Comparison of ENCODE assay signal across 7 cellular contexts in genomic region chr3:8629151-8630021, GRCh38. TPM values are rescaled to one million over a fixed set of nuclear protein-coding genes. Genes with fewer than 3 reads are reported as not detected.
A peak's percentile ranks its signal among the peaks of the same experiment; 100 is the strongest.
DNase-seq lines count a peak whose midpoint lies in the region; ATAC-seq, FAIRE-seq and TF ChIP-seq lines count a peak whose summit lies in the region.

No MANE protein-coding gene starts in this region.

- H3K27me3 Mint-ChIP-seq in T-helper 2 cell treated with Interferon-gamma antibody and Interleukin-4, amounts not matched to agents 5 μg/mL and 100 μg/mL, for 36 hours (ENCODE audit: low read depth): peaks cover 15% of the 10 kb centered on the region

- CTCF ChIA-PET in endothelial cell of umbilical vein (lab: Charles Lee): interaction anchor here (0.7 to 1.5 kb wide), 4 partner anchors 34 to 305 kb away, joined by 3 to 7 read pairs (median 4); no protein-coding TSS in a partner anchor

- no peaks in the 10 kb centered on the region for H4K20me1 ChIP-seq in endothelial cell of umbilical vein (replicated peaks; ENCODE audit: control insufficient read depth, extremely low read depth, insufficient read depth, low read length)

- H3K4me1 Mint-ChIP-seq in T-helper 2 cell treated with Interferon-gamma antibody and Interleukin-4, amounts not matched to agents 5 μg/mL and 100 μg/mL, for 36 hours (ENCODE audit: low read depth): peaks cover 6% of the 10 kb centered on the region

- H3K4me3 Mint-ChIP-seq in T-helper 2 cell treated with Interferon-gamma antibody and Interleukin-4, amounts not matched to agents 5 μg/mL and 100 μg/mL, for 36 hours: peak overlapping the region; percentile 54

- intact Hi-C loops in endothelial cell of umbilical vein (cut with micrococcal nuclease): no loop called here
- intact Hi-C loops in sigmoid colon (cut with DNase I): no loop called here
- intact Hi-C loops in ovary (cut with DNase I): no loop called here

- no peak overlapping the region for H3K9ac ChIP-seq in endothelial cell of umbilical vein (replicated peaks; ENCODE audit: extremely low read depth, insufficient read depth, low read length)

- TF ChIP-seq CTCF in endothelial cell of umbilical vein (IDR thresholded peaks at IDR 0.05; ENCODE audit: extremely low read depth in 1 of 2, insufficient read depth in 1 of 2, low read depth in 1 of 2, low read length in 2 of 2) (no peak), sigmoid colon (IDR thresholded peaks at IDR 0.05) (no peak), ovary (IDR thresholded peaks at IDR 0.05) (no peak)

- H2AFZ ChIP-seq in endothelial cell of umbilical vein (ENCODE audit: low read depth, low read length): peak overlapping the region; percentile 26

- H3K4me1 ChIP-seq in endothelial cell of umbilical vein (ENCODE audit: control insufficient read depth, extremely low read depth, insufficient read depth, low read length) (no peaks in the 10 kb centered on the region), sigmoid colon (no peaks in the 10 kb centered on the region), ovary (ENCODE audit: insufficient read depth) (no peaks in the 10 kb centered on the region)

- dilution Hi-C loops in endothelial cell of umbilical vein (cut with MboI; ENCODE audit: extremely low pct_ligation_motif_present, low sequenced_read_pairs): no loop called here

- TF ChIP-seq POLR2A in endothelial cell of umbilical vein (IDR thresholded peaks at IDR 0.05; ENCODE audit: low read depth, low read length) (no peak), sigmoid colon (IDR thresholded peaks at IDR 0.05) (no peak), ovary (IDR thresholded peaks at IDR 0.05) (no peak)

- H3K4me2 ChIP-seq in endothelial cell of umbilical vein (ENCODE audit: insufficient read depth, low read length): no peak overlapping the region

- H3K36me3 Mint-ChIP-seq in T-helper 2 cell treated with Interferon-gamma antibody and Interleukin-4, amounts not matched to agents 5 μg/mL and 100 μg/mL, for 36 hours (ENCODE audit: low read depth): no peaks in the 10 kb centered on the region

- H3K9me1 ChIP-seq in endothelial cell of umbilical vein (replicated peaks; ENCODE audit: control insufficient read depth, extremely low read depth, insufficient read depth, low read length): no peaks in the 10 kb centered on the region

- TF ChIP-seq EP300 in sigmoid colon (IDR thresholded peaks at IDR 0.05) (no peak), ovary (IDR thresholded peaks at IDR 0.05) (no peak)

- POLR2A ChIA-PET in endothelial cell of umbilical vein (lab: Charles Lee): no interaction called here

- no TSS peak for BruUV-seq in endothelial cell of umbilical vein (replicated peaks; lab: Mats Ljungman, UMichigan)

- ATAC-seq in GM18520 (IDR thresholded peaks at IDR 0.05; ENCODE audit: unreplicated experiment): peak; percentile 70
- peak; percentile 68 for ATAC-seq in HG03039 (IDR thresholded peaks at IDR 0.05; ENCODE audit: unreplicated experiment)

- H3K79me2 ChIP-seq in endothelial cell of umbilical vein (ENCODE audit: control insufficient read depth, insufficient read depth, low read length): no peaks in the 10 kb centered on the region

- H3K36me3 ChIP-seq in endothelial cell of umbilical vein (ENCODE audit: control insufficient read depth in 2 of 2, extremely low read depth in 1 of 2, insufficient read depth in 2 of 2, low read length in 2 of 2) (no peaks in the 10 kb centered on the region), sigmoid colon (no peaks in the 10 kb centered on the region), ovary (no peaks in the 10 kb centered on the region)

- H3K9me3 Mint-ChIP-seq in T-helper 2 cell treated with Interferon-gamma antibody and Interleukin-4, amounts not matched to agents 5 μg/mL and 100 μg/mL, for 36 hours: no peaks in the 10 kb centered on the region

- H3K27me3 ChIP-seq in endothelial cell of umbilical vein (ENCODE audit: control insufficient read depth in 2 of 2, insufficient read depth in 2 of 2, low read length in 2 of 2) (no peaks in the 10 kb centered on the region), sigmoid colon (no peaks in the 10 kb centered on the region), ovary (no peaks in the 10 kb centered on the region)

- H3K4me3 ChIP-seq in endothelial cell of umbilical vein (replicated peaks in 1 of 3; ENCODE audit: insufficient read depth in 1 of 3, low read depth in 1 of 3, low read length in 3 of 3): no peak overlapping the region
- no peak overlapping the region for H3K4me3 ChIP-seq in sigmoid colon
- no peak overlapping the region for H3K4me3 ChIP-seq in ovary

- no peak overlapping the region for H3K27ac Mint-ChIP-seq in T-helper 2 cell treated with Interferon-gamma antibody and Interleukin-4, amounts not matched to agents 5 μg/mL and 100 μg/mL, for 36 hours

- DNase-seq in T-helper 2 cell treated with Interferon-gamma antibody and Interleukin-4, amounts not matched to agents 5 μg/mL and 100 μg/mL, for 36 hours (ENCODE audit: low spot score): peak; percentile 68
- DNase-seq in endothelial cell of umbilical vein (ENCODE audit: low read depth, low spot score) (peak; percentile 45), sigmoid colon (peak; percentile 71), ovary (no peak), NCI-H1930 (lab: John Stamatoyannopoulos, UW) (no peak)

- peak; percentile 33 for FAIRE-seq in endothelial cell of umbilical vein (lab: Jason Lieb, UNC)

- H3K27ac ChIP-seq in endothelial cell of umbilical vein (ENCODE audit: insufficient read depth, low read depth, low read length) (no peak overlapping the region), sigmoid colon (no peak overlapping the region), ovary (no peak overlapping the region)

- no peaks in the 10 kb centered on the region for H3K9me3 ChIP-seq in endothelial cell of umbilical vein (replicated peaks; ENCODE audit: control insufficient read depth, insufficient read depth, low read length)
- no peaks in the 10 kb centered on the region for H3K9me3 ChIP-seq in sigmoid colon
- no peaks in the 10 kb centered on the region for H3K9me3 ChIP-seq in ovary

- 34 to 76% methylated on average over 16 of the region's 16 CpGs for WGBS in sigmoid colon, 2 donors
- WGBS in ovary, 3 donors: 77 to 86% (median 83%) methylated on average over 16 of the region's 16 CpGs

TF ChIP-seq in endothelial cell of umbilical vein, 7 proteins besides CTCF, POLR2A, EP300 and RAD21:
- peak; percentile 92 for TF ChIP-seq FOS (IDR thresholded peaks at IDR 0.05; ENCODE audit: borderline replicate concordance, insufficient read depth, low read length)
- TF ChIP-seq POLR2AphosphoS5 (IDR thresholded peaks at IDR 0.05; ENCODE audit: insufficient read depth, low read depth, low read length): peak; percentile 42
- TF ChIP-seq MYC (IDR thresholded peaks at IDR 0.05; ENCODE audit: low read depth, low read length): no peak
- TF ChIP-seq JUN (IDR thresholded peaks at IDR 0.05; ENCODE audit: borderline replicate concordance, insufficient read depth, insufficient read length, low read depth): peak; percentile 69

RNA-seq across cellular contexts. Expression of gene SSUH2, which starts 15.2 kb away (rescaled TPM):
- total RNA-seq in endothelial cell of umbilical vein (0.44 TPM in 1 of 2 replicates, not detected in the other), sigmoid colon (under 1 TPM in 2 of 4 donors, not detected in 2; 0.16 to 0.55 TPM), ovary (1 to 10 TPM in 2 of 7 donors, under 1 TPM in 4, not detected in 1; 0.27 to 1.6 (median 0.45) TPM)
- polyA plus RNA-seq in endothelial cell of umbilical vein (not detected in 2 replicates), sigmoid colon (1 to 10 TPM in 2 of 3 donors, under 1 TPM in 1; 0.95 to 4.4 (median 2.4) TPM), ovary (1 to 10 TPM in 1 of 2 donors, under 1 TPM in 1; 0.80 to 1.5 TPM)
- polyA plus RNA-seq in endothelial cell of umbilical vein (2011; cell fraction: cytosol; rRNA removed): not detected in 2 replicates
- polyA plus RNA-seq in endothelial cell of umbilical vein (2011; cell fraction: nucleus; rRNA removed): 0.07 TPM in 1 of 2 replicates, not detected in the other
- polyA plus RNA-seq in endothelial cell of umbilical vein (2012): not detected in 2 replicates
- polyA minus RNA-seq in endothelial cell of umbilical vein: not detected in 2 replicates
- 0.92 TPM for polyA minus RNA-seq in endothelial cell of umbilical vein (2011; cell fraction: cytosol; rRNA and poly(A)+ RNA removed)
- polyA minus RNA-seq in endothelial cell of umbilical vein (2011; cell fraction: nucleus; rRNA and poly(A)+ RNA removed): 0.38 TPM in 1 of 2 replicates, not detected in the other

Comparison
In these comparisons a context has a peak if more than half of its experiments do, and no peak if none do; other contexts are left out.
1. DNase-seq: peak in T-helper 2 cell treated with Interferon-gamma antibody and Interleukin-4, amounts not matched to agents 5 μg/mL and 100 μg/mL, for 36 hours (single experiment), endothelial cell of umbilical vein (single experiment) and sigmoid colon (single experiment); none in ovary (0 of 5) and NCI-H1930 (0 of 2).